23 cellular contexts compared by ENCODE assay signal in genomic region chr2:120600786-120601185, GRCh38.
"Had no signal": no experiment of that assay in that cellular context is flagged by ENCODE, and none has a peak within 500 bp of the region (broad histone marks: within the 10 kb centered on the region; RNA-seq: fewer than 3 reads in every experiment).

No MANE protein-coding gene starts in this region.

- FAIRE-seq: islet of Langerhans, pancreas had no signal

- ATAC-seq: heart left ventricle; left lung; mucosa of descending colon; naive thymus-derived CD8-positive, alpha-beta T cell; pancreas; sciatic nerve had no signal

- H3K4me1 Mint-ChIP-seq: naive thymus-derived CD8-positive, alpha-beta T cell had no signal

- H3K36me3 Mint-ChIP-seq: naive thymus-derived CD8-positive, alpha-beta T cell had no signal

- H3K9me3 ChIP-seq: heart left ventricle, left lung, mucosa of descending colon, pancreas, prostate gland, suprapubic skin, thyroid gland, upper lobe of left lung, vagina had no signal

- H3K27me3 ChIP-seq: dorsolateral prefrontal cortex, left lung, pancreas, suprapubic skin, thyroid gland, upper lobe of left lung, vagina had no signal

- H3K36me3 ChIP-seq: heart left ventricle, left lung, pancreas, prostate gland, suprapubic skin, thyroid gland, upper lobe of left lung, vagina had no signal

- H3K27ac Mint-ChIP-seq: naive thymus-derived CD8-positive, alpha-beta T cell had no signal

- DNase-seq: central memory CD4-positive, alpha-beta T cell; cortex of kidney; effector CD8-positive, alpha-beta T cell; foreskin melanocyte; hypothalamus; mammary epithelial cell; naive thymus-derived CD8-positive, alpha-beta T cell; nucleus accumbens; pancreas; stimulated activated CD4-positive, alpha-beta T cell treated with anti-CD3 and anti-CD28 coated beads, Interleukin-2, amount 100 ng/mL, for 24 hours; stimulated activated CD4-positive, alpha-beta T cell treated with anti-CD3 and anti-CD28 coated beads, Interleukin-4, amount 100 ng/mL, for 4 hours; stimulated activated naive CD4-positive, alpha-beta T cell; thyroid gland; upper lobe of left lung had no signal

- H3K27ac ChIP-seq: dorsolateral prefrontal cortex, heart left ventricle, left lung, pancreas, prostate gland, suprapubic skin, thyroid gland, upper lobe of left lung, vagina had no signal

- H3K9me3 Mint-ChIP-seq: naive thymus-derived CD8-positive, alpha-beta T cell had no signal

- H3K4me3 Mint-ChIP-seq: naive thymus-derived CD8-positive, alpha-beta T cell had no signal

- H3K4me1 ChIP-seq: left lung, pancreas had no signal

- H3K4me3 ChIP-seq: dorsolateral prefrontal cortex, heart left ventricle, left lung, mucosa of descending colon, pancreas, prostate gland, suprapubic skin, thyroid gland, upper lobe of left lung, vagina had no signal
